Comparison of ENCODE assay signal across 9 cellular contexts in the genomic region with DNA sequence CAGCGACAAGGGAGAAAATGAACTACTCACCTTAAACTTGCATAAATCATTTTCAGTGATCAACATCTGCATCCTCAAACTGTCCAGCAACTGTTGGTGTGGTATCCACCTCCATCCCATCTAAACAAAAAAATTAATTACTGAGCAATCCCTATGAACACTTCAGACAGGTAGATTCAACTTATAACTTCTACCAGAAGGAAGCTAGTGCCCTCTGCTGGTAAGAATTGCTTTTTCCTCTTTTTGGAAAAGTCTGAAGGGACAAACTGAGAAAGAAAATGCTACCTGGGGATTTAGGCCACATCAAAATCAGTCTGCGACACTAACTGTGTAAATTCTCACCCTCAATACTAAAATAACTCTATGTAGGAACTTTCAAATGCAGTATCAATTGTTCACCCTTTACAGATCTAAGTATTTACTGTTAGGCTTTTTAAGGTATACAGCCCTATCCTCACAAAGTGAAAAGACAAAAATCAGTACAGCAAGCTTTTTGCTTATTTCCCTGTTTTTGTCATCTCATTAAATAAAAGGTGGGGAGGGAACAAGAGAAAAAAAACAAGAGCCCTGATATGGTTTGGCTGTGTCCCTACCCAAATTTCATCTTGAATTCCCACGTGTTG. TPM values are rescaled to one million over a fixed set of nuclear protein-coding genes. Genes with fewer than 3 reads are reported as not detected.
DNase-seq lines count a peak whose midpoint lies in the region; ATAC-seq, FAIRE-seq and TF ChIP-seq lines count a peak whose summit lies in the region.
"Had no signal": no experiment of that assay in that cellular context is flagged by ENCODE, and none has a peak within 500 bp of the region (broad histone marks: within the 10 kb centered on the region; RNA-seq: fewer than 3 reads in every experiment).

No MANE protein-coding gene starts in this region.

- H3K27me3 ChIP-seq in brain microvascular endothelial cell (replicated peaks) = no peaks in the 10 kb centered on the region
- no peaks in the 10 kb centered on the region for H3K27me3 ChIP-seq in HepG2 (ENCODE audit: control insufficient read depth in 1 of 2, insufficient read depth in 2 of 2, low read length in 2 of 2)
- H3K27me3 ChIP-seq in aorta (ENCODE audit: control insufficient read depth in 1 of 2, insufficient read depth in 2 of 2, low read length in 1 of 2) = no peaks in the 10 kb centered on the region

- H3K9ac ChIP-seq in HepG2 (ENCODE audit: insufficient read depth, low read depth, low read length) = no peak overlapping the region

- H3K4me2 ChIP-seq in HepG2 (ENCODE audit: low read depth, low read length) = no peak overlapping the region

- ATAC-seq in HepG2 (no peak), GM18867 (IDR thresholded peaks at IDR 0.05; ENCODE audit: unreplicated experiment) (no peak), GM21529 (IDR thresholded peaks at IDR 0.05; ENCODE audit: unreplicated experiment) (no peak), aorta (ENCODE audit: low FRiP score) (no peak)

- TF ChIP-seq RAD21 in HepG2 (CRISPR knock-in tag; IDR thresholded peaks at IDR 0.05) = peak; percentile 61; the same call in 1 of the 2 replicates

- intact Hi-C loops in HepG2 (cut with micrococcal nuclease; ENCODE audit: unreplicated experiment) (loop anchor here (5.0 kb wide), 1 partner anchor 422 kb away; no protein-coding TSS in a partner anchor), aorta (cut with DNase I) (no loop called here)

- TF ChIP-seq EP300 in HepG2 (IDR thresholded peaks at IDR 0.05; ENCODE audit: low read depth in 2 of 2, low read length in 2 of 2) = no peak
- no peak for TF ChIP-seq EP300 in HepG2 (CRISPR knock-in tag; IDR thresholded peaks at IDR 0.05; ENCODE audit: borderline replicate concordance)

- no peaks in the 10 kb centered on the region for H3K4me1 ChIP-seq in HepG2 (ENCODE audit: insufficient read depth, low read length)
- H3K4me1 ChIP-seq in aorta (ENCODE audit: control insufficient read depth in 1 of 2, insufficient read depth in 2 of 2, low read length in 2 of 2) = no peaks in the 10 kb centered on the region

- no peak overlapping the region for H2AFZ ChIP-seq in HepG2 (ENCODE audit: low read length)

- FAIRE-seq in HepG2 (lab: Jason Lieb, UNC) = no peak
- FAIRE-seq: endometrium had no signal

- TF ChIP-seq POLR2A in HepG2 (IDR thresholded peaks at IDR 0.05; ENCODE audit: insufficient read depth in 1 of 2, low read depth in 2 of 2, low read length in 2 of 2) = no peak

- in situ Hi-C loops in brain microvascular endothelial cell (cut with HindIII; ENCODE audit: low pct_ligation_motif_present, low sequenced_read_pairs) = no loop called here
- in situ Hi-C loops in HepG2 (cut with HindIII; ENCODE audit: extremely low pct_ligation_motif_present, low pct_unique_long_range_greater_than_20kb) = no loop called here

- CTCF ChIA-PET in HepG2 (lab: Yijun Ruan, JAX; ENCODE audit: low intra/inter-chr PET ratio, low total read pairs) = interaction anchor here (1.2 to 1.3 kb wide), 2 partner anchors 71 to 428 kb away, joined by 4 to 6 read pairs; no protein-coding TSS in a partner anchor

- H3K36me3 ChIP-seq in brain microvascular endothelial cell (replicated peaks) (peaks cover 37% of the 10 kb centered on the region), HepG2 (replicated peaks in 1 of 2; ENCODE audit: control insufficient read depth in 1 of 2, insufficient read depth in 2 of 2, low read length in 2 of 2) (peaks cover 15 to 70% of the 10 kb centered on the region in 2 experiments), aorta (ENCODE audit: control insufficient read depth in 1 of 2, insufficient read depth in 2 of 2, low read length in 1 of 2) (peaks cover 0 to 5% of the 10 kb centered on the region in 2 donors)

- TF ChIP-seq CTCF in AG09319 (IDR thresholded peaks at IDR 0.05; ENCODE audit: low read depth, low read length) (peak; percentile 69), GM12872 (IDR thresholded peaks at IDR 0.05; ENCODE audit: insufficient read depth, low read depth, low read length) (peak; percentile 67), brain microvascular endothelial cell (IDR thresholded peaks at IDR 0.05; ENCODE audit: low read depth, low read length, missing control alignments) (peak; percentile 67), HepG2 (CRISPR knock-in tag; IDR thresholded peaks at IDR 0.05) (peak; percentile 73)

- POLR2A ChIA-PET in HepG2 (lab: Yijun Ruan, JAX) = no interaction called here

- DNase-seq in AG09319 (ENCODE audit: extremely low read depth, low read depth) (no peak), NCI-H2196 treated with DMSO at 0.1 percent for 48 hours (lab: John Stamatoyannopoulos, UW; ENCODE audit: unreplicated experiment) (peak; percentile 19), brain microvascular endothelial cell (no peak), HepG2 (ENCODE audit: low spot score) (peak; percentile 50), aorta (no peak)

- WGBS in HepG2 (ENCODE audit: low lambda C conversion rate) = 96% methylated on average over 3 of the region's 3 CpGs
- 82 to 87% methylated on average over 3 of the region's 3 CpGs for WGBS in aorta, 2 donors

- H4K20me1 ChIP-seq in HepG2 (ENCODE audit: insufficient read depth, low read length) = no peaks in the 10 kb centered on the region

- H3K9me3 ChIP-seq in HepG2 (ENCODE audit: low read length) (no peaks in the 10 kb centered on the region), aorta (ENCODE audit: control insufficient read depth, low read length) (no peaks in the 10 kb centered on the region)

- H3K27ac ChIP-seq in brain microvascular endothelial cell = no peak overlapping the region
- no peak overlapping the region for H3K27ac ChIP-seq in HepG2 (ENCODE audit: extremely low read length, insufficient read depth, low read length)
- H3K27ac ChIP-seq in aorta (ENCODE audit: low read depth in 1 of 2, low read length in 2 of 2) = no peak overlapping the region

- no peaks in the 10 kb centered on the region for H3K79me2 ChIP-seq in HepG2 (ENCODE audit: insufficient read depth, low read length)

- H3K4me3 ChIP-seq in brain microvascular endothelial cell (ENCODE audit: low read depth, low read length) (no peak overlapping the region), HepG2 (replicated peaks in 1 of 3; ENCODE audit: insufficient read depth in 1 of 3, low read depth in 2 of 3, low read length in 3 of 3) (no peak overlapping the region), aorta (ENCODE audit: low read length in 2 of 2) (no peak overlapping the region)

- BruUV-seq in HepG2 (replicated peaks; lab: Mats Ljungman, UMichigan) = no TSS peak

TF ChIP-seq in HepG2, 621 proteins besides CTCF, POLR2A, EP300 and RAD21 (continues in another document):
- peak; percentile 41; the same call in 1 of the 2 replicates for TF ChIP-seq SMC3 (IDR thresholded peaks at IDR 0.05; ENCODE audit: low read length)
- TF ChIP-seq ZNF775 (CRISPR knock-in tag; IDR thresholded peaks at IDR 0.05; ENCODE audit: borderline replicate concordance) = no peak

RNA-seq across cellular contexts. Expression of a gene that starts 17.9 kb away (rescaled TPM):
- total RNA-seq in HepG2 (2016; rRNA removed; fragmentation: Illumina TruSeq; extraction: Trizol) (219 and 267 TPM in 2 replicates), aorta (10 to 100 TPM; 67.9 to 73.1 TPM)
- 108 and 110 TPM in 2 replicates for total RNA-seq in HepG2 (2016; cell fraction: cytosol; rRNA removed; fragmentation: Illumina TruSeq; extraction: Trizol; ENCODE audit: low read depth)
- 222 and 256 TPM in 2 replicates for total RNA-seq in HepG2 (2016; cell fraction: insoluble cytoplasmic fraction; rRNA removed; fragmentation: Illumina TruSeq; extraction: Trizol)
- total RNA-seq in HepG2 (2016; cell fraction: membrane; rRNA removed; fragmentation: Illumina TruSeq; extraction: Trizol) = 126 and 131 TPM in 2 replicates
- total RNA-seq in HepG2 (2016; cell fraction: nucleus; rRNA removed; fragmentation: Illumina TruSeq; extraction: Trizol) = 78.7 and 91.3 TPM in 2 replicates
- polyA plus RNA-seq in HepG2 (2011; rRNA removed) (130 and 158 TPM in 2 replicates), aorta (10 to 100 TPM; 58.2 to 96.4 TPM)
- polyA plus RNA-seq in HepG2 (2011; cell fraction: cytosol; rRNA removed) = 98.7 and 135 TPM in 2 replicates
- 33.7 and 50.7 TPM in 2 replicates for polyA plus RNA-seq in HepG2 (2011; cell fraction: nucleus; rRNA removed)
- 170 and 180 TPM in 2 replicates for polyA plus RNA-seq in HepG2 (2012)
- polyA plus RNA-seq in HepG2 (2016; cell fraction: cytosol; fragmentation: Illumina TruSeq; extraction: Trizol; ENCODE audit: low read depth) = 55.2 and 55.5 TPM in 2 replicates
- polyA plus RNA-seq in HepG2 (2016; cell fraction: insoluble cytoplasmic fraction; fragmentation: Illumina TruSeq; extraction: Trizol; ENCODE audit: low read depth) = 255 and 262 TPM in 2 replicates
- 99.8 and 107 TPM in 2 replicates for polyA plus RNA-seq in HepG2 (2016; cell fraction: membrane; fragmentation: Illumina TruSeq; extraction: Trizol; ENCODE audit: low read depth)
- 117 and 123 TPM in 2 replicates for polyA plus RNA-seq in HepG2 (2016; cell fraction: nucleus; fragmentation: Illumina TruSeq; extraction: Trizol; ENCODE audit: insufficient read depth, low read depth)
- 67.3 and 108 TPM in 2 replicates for polyA minus RNA-seq in HepG2 (2011; rRNA and poly(A)+ RNA removed; ENCODE audit: low replicate concordance)
- 78.1 and 86.3 TPM in 2 replicates for polyA minus RNA-seq in HepG2 (2011; cell fraction: cytosol; rRNA and poly(A)+ RNA removed)
- 93.0 and 124 TPM in 2 replicates for polyA minus RNA-seq in HepG2 (2011; cell fraction: nucleus; rRNA and poly(A)+ RNA removed)

RNA-seq across cellular contexts. Expression of a gene that starts 29.9 kb away (rescaled TPM):
- 8.5 and 15.3 TPM in 2 replicates for total RNA-seq in HepG2 (2016; rRNA removed; fragmentation: Illumina TruSeq; extraction: Trizol)
- 6.5 and 7.9 TPM in 2 replicates for total RNA-seq in HepG2 (2016; cell fraction: cytosol; rRNA removed; fragmentation: Illumina TruSeq; extraction: Trizol; ENCODE audit: low read depth)
- 9.4 and 15.2 TPM in 2 replicates for total RNA-seq in HepG2 (2016; cell fraction: insoluble cytoplasmic fraction; rRNA removed; fragmentation: Illumina TruSeq; extraction: Trizol)
- 10.0 and 11.2 TPM in 2 replicates for total RNA-seq in HepG2 (2016; cell fraction: membrane; rRNA removed; fragmentation: Illumina TruSeq; extraction: Trizol)
- total RNA-seq in HepG2 (2016; cell fraction: nucleus; rRNA removed; fragmentation: Illumina TruSeq; extraction: Trizol) = 15.0 and 16.5 TPM in 2 replicates
- 10.4 and 12.2 TPM in 2 replicates for polyA plus RNA-seq in HepG2 (2011; rRNA removed)
- polyA plus RNA-seq in HepG2 (2011; cell fraction: cytosol; rRNA removed) = 11.8 and 12.5 TPM in 2 replicates
- polyA plus RNA-seq in HepG2 (2011; cell fraction: nucleus; rRNA removed) = 17.3 and 18.8 TPM in 2 replicates
- polyA plus RNA-seq in HepG2 (2012) = 10.4 and 11.2 TPM in 2 replicates
- polyA plus RNA-seq in HepG2 (2016; cell fraction: cytosol; fragmentation: Illumina TruSeq; extraction: Trizol; ENCODE audit: low read depth) = 6.8 and 8.5 TPM in 2 replicates
- polyA plus RNA-seq in HepG2 (2016; cell fraction: insoluble cytoplasmic fraction; fragmentation: Illumina TruSeq; extraction: Trizol; ENCODE audit: low read depth) = 10.0 and 10.3 TPM in 2 replicates
- polyA plus RNA-seq in HepG2 (2016; cell fraction: membrane; fragmentation: Illumina TruSeq; extraction: Trizol; ENCODE audit: low read depth) = 8.8 and 9.2 TPM in 2 replicates
- polyA plus RNA-seq in HepG2 (2016; cell fraction: nucleus; fragmentation: Illumina TruSeq; extraction: Trizol; ENCODE audit: insufficient read depth, low read depth) = 18.5 and 20.1 TPM in 2 replicates
- 0.47 and 27.9 TPM in 2 replicates for polyA minus RNA-seq in HepG2 (2011; rRNA and poly(A)+ RNA removed; ENCODE audit: low replicate concordance)
- polyA minus RNA-seq in HepG2 (2011; cell fraction: cytosol; rRNA and poly(A)+ RNA removed) = 8.8 and 10.0 TPM in 2 replicates
- 7.5 and 7.7 TPM in 2 replicates for polyA minus RNA-seq in HepG2 (2011; cell fraction: nucleus; rRNA and poly(A)+ RNA removed)
- total RNA-seq in aorta = not detected
- polyA plus RNA-seq in aorta = 1 to 10 TPM in 1 of 2 donors, under 1 TPM in 1; 0.49 to 1.4 TPM

Comparison
In these comparisons a context has a peak if more than half of its experiments do, and no peak if none do; other contexts are left out.
1. DNase-seq: peak in NCI-H2196 treated with DMSO at 0.1 percent for 48 hours (single experiment) and HepG2 (single experiment); none in AG09319 (single experiment), brain microvascular endothelial cell (single experiment) and aorta (0 of 2).
2. RNA of a gene that starts 29.9 kb away (total RNA-seq): 6.5 to 16.5 TPM in HepG2; not detected in aorta; every median in the first group is over 4 times any median in the second.
3. Peak in every context shown above with its lines, with median percentiles within 50 percentile points of each other: CTCF ChIP-seq.